16 cellular contexts compared by ENCODE assay signal in the genomic region with DNA sequence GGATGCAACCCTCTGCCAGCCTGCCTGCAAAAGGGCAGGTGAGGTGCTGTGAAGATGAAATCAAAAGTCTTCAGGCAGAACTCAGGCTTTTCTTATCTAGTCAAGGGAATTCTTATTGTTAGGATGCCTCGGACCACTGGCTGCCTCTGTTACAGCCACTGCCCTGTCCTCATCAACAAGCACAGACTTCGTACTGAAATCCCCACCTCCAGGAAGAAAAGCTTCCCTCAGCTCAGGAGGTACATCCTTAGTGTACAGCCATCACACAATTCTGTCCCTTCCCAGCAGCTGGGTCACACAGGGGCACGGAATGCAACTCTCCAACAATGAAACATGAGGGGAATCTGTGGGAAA. TPM values are rescaled to one million over a fixed set of nuclear protein-coding genes. Genes with fewer than 3 reads are reported as not detected.
"Had no signal": no experiment of that assay in that cellular context is flagged by ENCODE, and none has a peak within 500 bp of the region (broad histone marks: within the 10 kb centered on the region; RNA-seq: fewer than 3 reads in every experiment).

No MANE protein-coding gene starts in this region.

- H3K4me1 ChIP-seq: colonic mucosa, lower lobe of right lung, transverse colon had no signal

- H3K9me3 ChIP-seq: colonic mucosa, lower lobe of right lung, transverse colon had no signal

- H3K27me3 ChIP-seq: colonic mucosa, transverse colon had no signal

- H3K36me3 ChIP-seq: colonic mucosa had no signal

- H3K4me3 Mint-ChIP-seq: natural killer cell treated with Interleukin-12 subunit alpha and Interleukin-12 subunit beta and Interleukin-15 and Interleukin-18, amount 100 ng/mL, for 72 hours had no signal

- H3K9me3 Mint-ChIP-seq: activated naive CD4-positive, alpha-beta T cell treated with anti-CD3 and anti-CD28 coated beads, Interleukin-2, amount 50 U/mL, for 72 hours; natural killer cell treated with Interleukin-12 subunit alpha and Interleukin-12 subunit beta and Interleukin-15 and Interleukin-18, amount 100 ng/mL, for 72 hours had no signal

- DNase-seq: activated CD4-positive, alpha-beta T cell treated with anti-CD3 and anti-CD28 coated beads for 4 hours; activated CD8-positive, alpha-beta memory T cell treated with anti-CD3 and anti-CD28 coated beads for 24 hours; activated effector memory CD4-positive, alpha-beta T cell treated with Interleukin-2 at 50 U/mL for 16 hours; colonic mucosa; effector memory CD4-positive, alpha-beta T cell; left cardiac atrium; lower lobe of right lung; T-helper 9 cell; transverse colon had no signal

- H3K27ac Mint-ChIP-seq: activated naive CD4-positive, alpha-beta T cell treated with anti-CD3 and anti-CD28 coated beads, Interleukin-2, amount 50 U/mL, for 72 hours; natural killer cell treated with Interleukin-12 subunit alpha and Interleukin-12 subunit beta and Interleukin-15 and Interleukin-18, amount 100 ng/mL, for 72 hours had no signal

- H3K27me3 Mint-ChIP-seq: natural killer cell treated with Interleukin-12 subunit alpha and Interleukin-12 subunit beta and Interleukin-15 and Interleukin-18, amount 100 ng/mL, for 72 hours had no signal

- H3K4me3 ChIP-seq: colonic mucosa, lower lobe of right lung, skin epidermis, transverse colon had no signal

- H3K27ac ChIP-seq: colonic mucosa, lower lobe of right lung, transverse colon had no signal

RNA-seq across cellular contexts. Expression of a gene that starts 10.1 kb away (rescaled TPM):
- total RNA-seq: activated naive CD4-positive, alpha-beta T cell treated with anti-CD3 and anti-CD28 coated beads, Interleukin-2, amount 50 U/mL, for 72 hours; colonic mucosa; epithelial cell of proximal tubule; mucosa of gallbladder; natural killer cell treated with Interleukin-12 subunit alpha and Interleukin-12 subunit beta and Interleukin-15 and Interleukin-18, amount 100 ng/mL, for 72 hours; osteocyte; renal cortical epithelial cell had no signal
